8 cellular contexts compared by ENCODE assay signal in the genomic region with DNA sequence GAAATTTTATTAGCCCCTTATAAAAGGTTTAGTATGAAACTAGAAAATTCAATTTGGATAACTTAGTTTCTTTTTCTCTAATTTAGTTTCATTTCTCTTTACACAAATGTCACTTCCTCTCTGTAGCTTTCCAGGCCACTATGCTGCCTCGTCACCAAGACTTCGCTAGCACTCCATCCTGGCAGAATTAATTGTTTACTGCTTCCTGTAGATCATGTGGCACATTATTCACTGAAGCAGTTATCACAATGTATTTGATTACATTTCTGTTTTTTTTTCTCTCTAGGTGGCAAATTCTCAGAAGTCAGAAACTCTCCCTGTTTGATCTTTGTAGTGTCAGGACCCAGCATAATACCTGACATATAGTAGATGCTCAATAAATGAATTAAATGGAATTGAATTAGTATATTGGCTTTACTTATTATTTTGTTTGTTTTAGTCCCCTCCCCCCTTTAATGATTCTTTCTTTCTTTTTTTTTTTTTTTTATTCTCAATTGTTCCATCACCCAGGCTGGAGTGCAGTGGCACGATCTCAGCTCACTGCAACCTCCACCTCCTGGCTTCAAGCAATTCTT. TPM values are rescaled to one million over a fixed set of nuclear protein-coding genes. Genes with fewer than 3 reads are reported as not detected.
DNase-seq lines count a peak whose midpoint lies in the region; ATAC-seq and TF ChIP-seq lines count a peak whose summit lies in the region.

No MANE protein-coding gene starts in this region.

- peak overlapping the region; percentile 74 for H3K27ac ChIP-seq in CD8-positive, alpha-beta T cell (ENCODE audit: low read depth, low read length)

- H3K9me3 Mint-ChIP-seq in CD8-positive, alpha-beta T cell = no peaks in the 10 kb centered on the region
- H3K9me3 Mint-ChIP-seq in activated CD4-positive, alpha-beta memory T cell treated with anti-CD3 and anti-CD28 coated beads, Interleukin-2, amount 10 ng/mL, durations not matched to agents 7 days and 5 days = no peaks in the 10 kb centered on the region
- no peaks in the 10 kb centered on the region for H3K9me3 Mint-ChIP-seq in natural killer cell treated with Interleukin-12 subunit alpha and Interleukin-12 subunit beta and Interleukin-15 and Interleukin-18, amount 100 ng/mL, for 72 hours

- intact Hi-C loops in CD8-positive, alpha-beta T cell (cut with DNase I, micrococcal nuclease) = loop anchor here (1.0 to 5.0 kb wide), 3 partner anchors 8 to 254 kb away; partner anchors contain the start of genes KLHL15 (in 1 of the 2) and SAT1 (in 1 of the 2)

- POLR2A ChIA-PET in CD8-positive, alpha-beta T cell (lab: Charles Lee) = interaction anchor here (0.7 to 1.8 kb wide), 4 partner anchors 8 to 30 kb away, joined by 3 to 8 read pairs (median 3); partner anchors contain the start of gene SAT1
- POLR2A ChIA-PET in activated CD4-positive, alpha-beta memory T cell treated with anti-CD3 and anti-CD28 coated beads, Interleukin-2, amount 10 ng/mL, durations not matched to agents 7 days and 5 days (lab: Charles Lee) = interaction anchor here (0.9 to 2.9 kb wide), 7 partner anchors 8 to 252 kb away, joined by 3 to 37 read pairs (median 4); partner anchors contain the start of genes ACOT9 and SAT1

- no peaks in the 10 kb centered on the region for H3K9me3 ChIP-seq in CD8-positive, alpha-beta T cell (ENCODE audit: low read length)

- H3K4me3 Mint-ChIP-seq in CD8-positive, alpha-beta T cell = peak overlapping the region; percentile 69
- peak overlapping the region; percentile 49 for H3K4me3 Mint-ChIP-seq in activated CD4-positive, alpha-beta memory T cell treated with anti-CD3 and anti-CD28 coated beads, Interleukin-2, amount 10 ng/mL, durations not matched to agents 7 days and 5 days
- H3K4me3 Mint-ChIP-seq in natural killer cell treated with Interleukin-12 subunit alpha and Interleukin-12 subunit beta and Interleukin-15 and Interleukin-18, amount 100 ng/mL, for 72 hours = peak overlapping the region; percentile 71

- CTCF ChIA-PET in CD8-positive, alpha-beta T cell (lab: Charles Lee) = interaction anchor here (1.9 to 2.4 kb wide), 2 partner anchors 9 to 128 kb away, joined by 7 to 13 read pairs; partner anchors contain the start of gene SAT1
- CTCF ChIA-PET in activated CD4-positive, alpha-beta memory T cell treated with anti-CD3 and anti-CD28 coated beads, Interleukin-2, amount 10 ng/mL, durations not matched to agents 7 days and 5 days (lab: Charles Lee) = interaction anchor here (0.6 to 1.5 kb wide), 3 partner anchors 9 to 27 kb away, joined by 3 to 12 read pairs (median 3); partner anchors contain the start of gene SAT1

- peak overlapping the region; percentile 55 for H3K4me3 ChIP-seq in CD8-positive, alpha-beta T cell (ENCODE audit: low read depth, low read length)

- peak overlapping the region; percentile 93 for H3K27ac Mint-ChIP-seq in CD8-positive, alpha-beta T cell
- peak overlapping the region; percentile 97 for H3K27ac Mint-ChIP-seq in activated CD4-positive, alpha-beta memory T cell treated with anti-CD3 and anti-CD28 coated beads, Interleukin-2, amount 10 ng/mL, durations not matched to agents 7 days and 5 days
- peak overlapping the region; percentile 95 to 97 for H3K27ac Mint-ChIP-seq in natural killer cell treated with Interleukin-12 subunit alpha and Interleukin-12 subunit beta and Interleukin-15 and Interleukin-18, amount 100 ng/mL, for 72 hours

- peak; percentile 97 for ATAC-seq in CD8-positive, alpha-beta T cell
- ATAC-seq in HG03558 (IDR thresholded peaks at IDR 0.05; ENCODE audit: extremely low read depth, unreplicated experiment) = peak; percentile 89
- peak; percentile 85 to 86 for ATAC-seq in natural killer cell treated with Interleukin-12 subunit alpha and Interleukin-12 subunit beta and Interleukin-15 and Interleukin-18, amount 100 ng/mL, for 72 hours

- peak in 5 of 7 experiments; percentile 6 to 64 (median 19) for DNase-seq in CD8-positive, alpha-beta T cell
- DNase-seq in GM20000 (ENCODE audit: low spot score) = peak; percentile 44
- DNase-seq in activated CD4-positive, alpha-beta memory T cell treated with anti-CD3 and anti-CD28 coated beads, Interleukin-2, amount 10 ng/mL, durations not matched to agents 7 days and 5 days = peak; percentile 63
- DNase-seq in natural killer cell treated with Interleukin-12 subunit alpha and Interleukin-12 subunit beta and Interleukin-15 and Interleukin-18, amount 100 ng/mL, for 72 hours (ENCODE audit: low spot score) = no peak
- no peak for DNase-seq in NCI-H146 (lab: John Stamatoyannopoulos, UW)
- no peak for DNase-seq in GOT3 (lab: John Stamatoyannopoulos, UW)
- no peak for DNase-seq in NCI-H1092 (lab: John Stamatoyannopoulos, UW)

- H3K4me1 ChIP-seq in CD8-positive, alpha-beta T cell (ENCODE audit: insufficient read depth, low read length) = peaks cover 6% of the 10 kb centered on the region

- H3K36me3 Mint-ChIP-seq in CD8-positive, alpha-beta T cell = no peaks in the 10 kb centered on the region
- H3K36me3 Mint-ChIP-seq in activated CD4-positive, alpha-beta memory T cell treated with anti-CD3 and anti-CD28 coated beads, Interleukin-2, amount 10 ng/mL, durations not matched to agents 7 days and 5 days (ENCODE audit: low read depth) = peaks cover 4% of the 10 kb centered on the region
- no peaks in the 10 kb centered on the region for H3K36me3 Mint-ChIP-seq in natural killer cell treated with Interleukin-12 subunit alpha and Interleukin-12 subunit beta and Interleukin-15 and Interleukin-18, amount 100 ng/mL, for 72 hours

- no peaks in the 10 kb centered on the region for H3K27me3 Mint-ChIP-seq in CD8-positive, alpha-beta T cell (ENCODE audit: low read depth)
- no peaks in the 10 kb centered on the region for H3K27me3 Mint-ChIP-seq in activated CD4-positive, alpha-beta memory T cell treated with anti-CD3 and anti-CD28 coated beads, Interleukin-2, amount 10 ng/mL, durations not matched to agents 7 days and 5 days
- no peaks in the 10 kb centered on the region for H3K27me3 Mint-ChIP-seq in natural killer cell treated with Interleukin-12 subunit alpha and Interleukin-12 subunit beta and Interleukin-15 and Interleukin-18, amount 100 ng/mL, for 72 hours

- no peaks in the 10 kb centered on the region for H3K27me3 ChIP-seq in CD8-positive, alpha-beta T cell (ENCODE audit: insufficient read depth, low read length)

- H3K36me3 ChIP-seq in CD8-positive, alpha-beta T cell (ENCODE audit: insufficient read depth, low read length) = no peaks in the 10 kb centered on the region

- H3K4me1 Mint-ChIP-seq in CD8-positive, alpha-beta T cell (ENCODE audit: low read depth) = peaks cover 10% of the 10 kb centered on the region
- H3K4me1 Mint-ChIP-seq in activated CD4-positive, alpha-beta memory T cell treated with anti-CD3 and anti-CD28 coated beads, Interleukin-2, amount 10 ng/mL, durations not matched to agents 7 days and 5 days = peaks cover 18% of the 10 kb centered on the region
- H3K4me1 Mint-ChIP-seq in natural killer cell treated with Interleukin-12 subunit alpha and Interleukin-12 subunit beta and Interleukin-15 and Interleukin-18, amount 100 ng/mL, for 72 hours (ENCODE audit: low read depth in 2 of 2) = peaks cover 10% of the 10 kb centered on the region in 2 donors

- no peak for TF ChIP-seq CTCF in CD8-positive, alpha-beta T cell (IDR thresholded peaks at IDR 0.05)
- no peak for TF ChIP-seq CTCF in GM20000 (IDR thresholded peaks at IDR 0.05; ENCODE audit: extremely low read depth, missing control alignments)

RNA-seq across cellular contexts. Expression of gene SAT1, which starts 9.3 kb away (rescaled TPM):
- total RNA-seq in CD8-positive, alpha-beta T cell = 100 to 1,000 TPM; 270 to 285 TPM
- 100 to 1,000 TPM; 205 to 218 TPM for total RNA-seq in activated CD4-positive, alpha-beta memory T cell treated with anti-CD3 and anti-CD28 coated beads, Interleukin-2, amount 10 ng/mL, durations not matched to agents 7 days and 5 days
- total RNA-seq in natural killer cell treated with Interleukin-12 subunit alpha and Interleukin-12 subunit beta and Interleukin-15 and Interleukin-18, amount 100 ng/mL, for 72 hours = 100 to 1,000 TPM; 122 to 135 TPM

RNA-seq across cellular contexts. Expression of gene ACOT9, which starts 30.6 kb away (rescaled TPM):
- 10 to 100 TPM; 19.3 to 21.3 TPM for total RNA-seq in CD8-positive, alpha-beta T cell
- 10 to 100 TPM; 37.3 to 39.5 TPM for total RNA-seq in activated CD4-positive, alpha-beta memory T cell treated with anti-CD3 and anti-CD28 coated beads, Interleukin-2, amount 10 ng/mL, durations not matched to agents 7 days and 5 days
- total RNA-seq in natural killer cell treated with Interleukin-12 subunit alpha and Interleukin-12 subunit beta and Interleukin-15 and Interleukin-18, amount 100 ng/mL, for 72 hours = 10 to 100 TPM; 41.3 to 42.6 TPM

Comparison
In these comparisons a context has a peak if more than half of its experiments do, and no peak if none do; other contexts are left out.
1. DNase-seq: peak in CD8-positive, alpha-beta T cell (5 of 7), GM20000 (single experiment) and activated CD4-positive, alpha-beta memory T cell treated with anti-CD3 and anti-CD28 coated beads, Interleukin-2, amount 10 ng/mL, durations not matched to agents 7 days and 5 days (single experiment); none in natural killer cell treated with Interleukin-12 subunit alpha and Interleukin-12 subunit beta and Interleukin-15 and Interleukin-18, amount 100 ng/mL, for 72 hours (single experiment), NCI-H146 (single experiment), GOT3 (single experiment) and NCI-H1092 (single experiment).
2. Peak in every context shown above with its lines, with median percentiles within 50 percentile points of each other: ATAC-seq, H3K27ac Mint-ChIP-seq and H3K4me3 Mint-ChIP-seq.